ENCODE assay signal across 8 cellular contexts in genomic region chr10:25017661-25018060, GRCh38. TPM values are rescaled to one million over a fixed set of nuclear protein-coding genes. Genes with fewer than 3 reads are reported as not detected.
A peak's percentile ranks its signal among the peaks of the same experiment; 100 is the strongest.
DNase-seq lines count a peak whose midpoint lies in the region; ATAC-seq and TF ChIP-seq lines count a peak whose summit lies in the region.

No MANE protein-coding gene starts in this region.

- in situ Hi-C loops in brain microvascular endothelial cell (cut with HindIII; ENCODE audit: low pct_ligation_motif_present, low sequenced_read_pairs) = no loop called here

- H3K27ac ChIP-seq in heart right ventricle (peak overlapping the region in 9 of 10 donors; percentile 88 to 95 (median 92)), adrenal gland (peak overlapping the region in 4 of 5 donors; percentile 86 to 96 (median 92)), lower lobe of right lung (peak overlapping the region; percentile 89), upper lobe of left lung (peak overlapping the region; percentile 81 to 89 (median 88)), brain microvascular endothelial cell (no peak overlapping the region)

- no peaks in the 10 kb centered on the region for H3K36me3 ChIP-seq in heart right ventricle
- H3K36me3 ChIP-seq in adrenal gland (replicated peaks in 1 of 2) = no peaks in the 10 kb centered on the region
- H3K36me3 ChIP-seq in lower lobe of right lung = no peaks in the 10 kb centered on the region
- no peaks in the 10 kb centered on the region for H3K36me3 ChIP-seq in upper lobe of left lung
- H3K36me3 ChIP-seq in brain microvascular endothelial cell (replicated peaks) = no peaks in the 10 kb centered on the region

- TF ChIP-seq CTCF in heart right ventricle (IDR thresholded peaks at IDR 0.05) (no peak), adrenal gland (IDR thresholded peaks at IDR 0.05) (no peak), lower lobe of right lung (IDR thresholded peaks at IDR 0.05) (no peak), upper lobe of left lung (IDR thresholded peaks at IDR 0.05) (no peak), brain microvascular endothelial cell (IDR thresholded peaks at IDR 0.05; ENCODE audit: low read depth, low read length, missing control alignments) (no peak)

- DNase-seq in heart right ventricle = no peak
- no peak for DNase-seq in Right ventricle myocardium inferior (ENCODE audit: missing footprints)
- no peak for DNase-seq in adrenal gland
- no peak for DNase-seq in lower lobe of right lung
- no peak for DNase-seq in upper lobe of left lung
- DNase-seq in glomerular visceral epithelial cell (ENCODE audit: extremely low spot score) = no peak
- no peak for DNase-seq in brain microvascular endothelial cell
- no peak for DNase-seq in SW 1271 (lab: John Stamatoyannopoulos, UW)

- peaks cover 0 to 25% (median 18%) of the 10 kb centered on the region in 9 donors for H3K4me1 ChIP-seq in heart right ventricle
- peaks cover 0 to 20% of the 10 kb centered on the region in 2 donors for H3K4me1 ChIP-seq in adrenal gland (replicated peaks in 1 of 2)
- peaks cover 5% of the 10 kb centered on the region for H3K4me1 ChIP-seq in lower lobe of right lung
- peaks cover 10 to 19% (median 17%) of the 10 kb centered on the region in 4 donors for H3K4me1 ChIP-seq in upper lobe of left lung

- 96% methylated on average over 6 of the region's 6 CpGs for WGBS in heart right ventricle, 2 donors
- 86 to 89% (median 89%) methylated on average over 6 of the region's 6 CpGs for WGBS in adrenal gland, 4 donors
- WGBS in upper lobe of left lung, 2 donors = 91 to 92% methylated on average over 6 of the region's 6 CpGs

- H3K9me3 ChIP-seq in heart right ventricle (no peaks in the 10 kb centered on the region), adrenal gland (replicated peaks in 1 of 3) (no peaks in the 10 kb centered on the region), lower lobe of right lung (no peaks in the 10 kb centered on the region), upper lobe of left lung (no peaks in the 10 kb centered on the region)

- ATAC-seq in heart right ventricle (no peak), Right ventricle myocardium inferior (no peak), lower lobe of right lung (no peak), upper lobe of left lung (ENCODE audit: low FRiP score in 2 of 2) (no peak)

- no peak for TF ChIP-seq EP300 in upper lobe of left lung (IDR thresholded peaks at IDR 0.05)

- intact Hi-C loops in heart right ventricle (cut with DNase I) = loop anchor here in 5 of 10 donors (2.0 to 10.0 kb wide), 5 partner anchors 65 to 295 kb away; partner anchors contain the start of gene ARHGAP21 (in 3 of the 5)
- intact Hi-C loops in Right ventricle myocardium inferior (cut with DNase I) = loop anchor here (5.0 kb wide), 1 partner anchor 65 kb away; no protein-coding TSS in a partner anchor
- intact Hi-C loops in adrenal gland (cut with DNase I) = no loop called here
- intact Hi-C loops in lower lobe of right lung (cut with DNase I) = no loop called here

- H3K4me3 ChIP-seq in heart right ventricle = peak overlapping the region in 8 of 10 donors; percentile 61 to 83 (median 70)
- no peak overlapping the region for H3K4me3 ChIP-seq in adrenal gland
- peak overlapping the region; percentile 75 for H3K4me3 ChIP-seq in lower lobe of right lung
- H3K4me3 ChIP-seq in upper lobe of left lung = peak overlapping the region in 2 of 4 donors; percentile 62 to 87
- H3K4me3 ChIP-seq in brain microvascular endothelial cell (ENCODE audit: low read depth, low read length) = no peak overlapping the region

- H3K27me3 ChIP-seq in heart right ventricle = no peaks in the 10 kb centered on the region
- H3K27me3 ChIP-seq in adrenal gland = no peaks in the 10 kb centered on the region
- no peaks in the 10 kb centered on the region for H3K27me3 ChIP-seq in lower lobe of right lung (ENCODE audit: low read depth)
- H3K27me3 ChIP-seq in upper lobe of left lung = no peaks in the 10 kb centered on the region
- no peaks in the 10 kb centered on the region for H3K27me3 ChIP-seq in brain microvascular endothelial cell (replicated peaks)

- TF ChIP-seq POLR2A in adrenal gland (IDR thresholded peaks at IDR 0.05) = no peak
- TF ChIP-seq POLR2A in upper lobe of left lung (IDR thresholded peaks at IDR 0.05) = no peak

RNA-seq across cellular contexts. Expression of gene THNSL1, which starts 1.2 kb away (rescaled TPM):
- total RNA-seq in heart right ventricle = 1 to 10 TPM; 4.0 to 6.8 (median 5.1) TPM
- 1 to 10 TPM; 1.4 to 2.6 TPM for polyA plus RNA-seq in heart right ventricle
- total RNA-seq in Right ventricle myocardium inferior = 6.5 TPM
- 10 to 100 TPM in 2 of 8 donors, 1 to 10 TPM in 6; 3.6 to 14.9 (median 5.3) TPM for total RNA-seq in adrenal gland
- 10 to 100 TPM in 1 of 3 donors, 1 to 10 TPM in 2; 3.3 to 14.5 (median 3.4) TPM for polyA plus RNA-seq in adrenal gland
- total RNA-seq in lower lobe of right lung = 2.7 TPM
- 1 to 10 TPM in 5 of 6 donors, under 1 TPM in 1; 0.78 to 3.2 (median 2.8) TPM for total RNA-seq in upper lobe of left lung

RNA-seq across cellular contexts. Expression of gene ENKUR, which starts 1.7 kb away (rescaled TPM):
- not detected for total RNA-seq in heart right ventricle
- under 1 TPM in 1 of 2 donors, not detected in 1; 0.10 TPM for polyA plus RNA-seq in heart right ventricle
- total RNA-seq in Right ventricle myocardium inferior = not detected
- under 1 TPM in 3 of 8 donors, not detected in 5; 0.25 to 0.69 (median 0.41) TPM for total RNA-seq in adrenal gland
- polyA plus RNA-seq in adrenal gland = under 1 TPM; 0.16 to 0.70 (median 0.17) TPM
- total RNA-seq in lower lobe of right lung = 6.5 TPM
- total RNA-seq in upper lobe of left lung = 10 to 100 TPM in 2 of 6 donors, 1 to 10 TPM in 2, under 1 TPM in 2; 0.31 to 18.1 (median 4.0) TPM

Comparison
In these comparisons a context has a peak if more than half of its experiments do, and no peak if none do; other contexts are left out.
1. H3K4me3 ChIP-seq: peak in heart right ventricle (8 of 10) and lower lobe of right lung (single experiment); none in adrenal gland (0 of 4) and brain microvascular endothelial cell (single experiment).